11 cellular contexts compared by ENCODE assay signal in the genomic region with DNA sequence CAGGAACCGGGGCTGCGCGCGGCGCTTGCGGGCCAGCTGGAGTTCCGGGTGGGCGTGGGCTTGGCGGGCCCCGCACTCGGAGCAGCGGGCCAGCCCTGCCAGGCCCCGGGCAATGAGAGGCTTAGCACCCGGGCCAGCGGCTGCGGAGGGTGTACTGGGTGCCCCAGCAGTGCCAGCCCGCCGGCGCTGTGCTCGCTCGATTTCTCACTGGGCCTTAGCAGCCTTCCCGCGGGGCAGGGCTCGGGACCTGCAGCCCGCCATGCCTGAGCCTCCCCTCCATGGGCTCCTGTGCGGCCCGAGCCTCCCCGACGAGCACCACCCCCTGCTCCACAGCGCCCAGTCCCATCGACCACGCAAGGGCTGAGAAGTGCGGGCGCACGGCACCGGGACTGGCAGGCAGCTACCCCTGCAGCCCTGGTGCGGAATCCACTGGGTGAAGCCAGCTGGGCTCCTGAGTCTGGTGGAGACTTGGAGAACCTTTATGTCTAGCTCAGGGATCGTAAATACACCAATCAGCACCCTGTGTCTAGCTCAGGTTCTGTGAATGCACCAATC. TPM values are rescaled to one million over a fixed set of nuclear protein-coding genes. Genes with fewer than 3 reads are reported as not detected.
"Had no signal": no experiment of that assay in that cellular context is flagged by ENCODE, and none has a peak within 500 bp of the region (broad histone marks: within the 10 kb centered on the region; RNA-seq: fewer than 3 reads in every experiment).

No MANE protein-coding gene starts in this region.

RNA-seq across cellular contexts. Expression of a gene that starts 4.2 kb away (rescaled TPM):
- total RNA-seq: OCI-LY7, PC-9, Peyer's patch, Right ventricle myocardium inferior, Right ventricle myocardium superior, RPMI7951, SJSA1, SK-MEL-5 had no signal
- polyA plus RNA-seq: SK-N-SH had no signal

RNA-seq across cellular contexts. Expression of a gene that starts 48.2 kb away (rescaled TPM):
- total RNA-seq: PC-3, RPMI7951, SJCRH30, SJSA1, SK-MEL-5 had no signal
- polyA plus RNA-seq: SK-N-SH had no signal
